In genomic region chr11:119728651-119729580, GRCh38 we compare ENCODE assay signal across 1 cellular context.
A peak's percentile ranks its signal among the peaks of the same experiment; 100 is the strongest.
TF ChIP-seq lines count a peak whose summit lies in the region.

A gene with protein sequence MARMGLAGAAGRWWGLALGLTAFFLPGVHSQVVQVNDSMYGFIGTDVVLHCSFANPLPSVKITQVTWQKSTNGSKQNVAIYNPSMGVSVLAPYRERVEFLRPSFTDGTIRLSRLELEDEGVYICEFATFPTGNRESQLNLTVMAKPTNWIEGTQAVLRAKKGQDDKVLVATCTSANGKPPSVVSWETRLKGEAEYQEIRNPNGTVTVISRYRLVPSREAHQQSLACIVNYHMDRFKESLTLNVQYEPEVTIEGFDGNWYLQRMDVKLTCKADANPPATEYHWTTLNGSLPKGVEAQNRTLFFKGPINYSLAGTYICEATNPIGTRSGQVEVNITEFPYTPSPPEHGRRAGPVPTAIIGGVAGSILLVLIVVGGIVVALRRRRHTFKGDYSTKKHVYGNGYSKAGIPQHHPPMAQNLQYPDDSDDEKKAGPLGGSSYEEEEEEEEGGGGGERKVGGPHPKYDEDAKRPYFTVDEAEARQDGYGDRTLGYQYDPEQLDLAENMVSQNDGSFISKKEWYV (minus strand): TSS chr11:119729200. CDS start chr11:119728553, 647 bp downstream.

TF ChIP-seq in K562, 482 proteins besides CTCF, POLR2A, EP300 and RAD21 (continued from another document):
- TF ChIP-seq ZBTB5 (IDR thresholded peaks at IDR 0.05), result no peak
- TF ChIP-seq NFXL1 (CRISPR knock-in tag; IDR thresholded peaks at IDR 0.05), result no peak
- TF ChIP-seq TRIM28 (IDR thresholded peaks at IDR 0.05), result no peak
- TF ChIP-seq HNRNPLL (IDR thresholded peaks at IDR 0.05; ENCODE audit: low read depth, low read length, poor library complexity, severe bottlenecking), result no peak
- TF ChIP-seq ZBED1 (IDR thresholded peaks at IDR 0.05), result no peak
- TF ChIP-seq KAT8 (IDR thresholded peaks at IDR 0.05; ENCODE audit: low read depth), result no peak
- TF ChIP-seq IRF9 (tag; IDR thresholded peaks at IDR 0.05), result no peak
- TF ChIP-seq BCL6 (CRISPR knock-in tag; IDR thresholded peaks at IDR 0.05), result no peak
- TF ChIP-seq PHF21A (IDR thresholded peaks at IDR 0.05; ENCODE audit: borderline replicate concordance, low read depth), result no peak
- no peak for TF ChIP-seq CBFA2T3 (IDR thresholded peaks at IDR 0.05)
- no peak for TF ChIP-seq HIVEP1 (CRISPR knock-in tag; IDR thresholded peaks at IDR 0.05)
- TF ChIP-seq ZNF431 (CRISPR knock-in tag; IDR thresholded peaks at IDR 0.05), result no peak
- TF ChIP-seq POLR3A (IDR thresholded peaks at IDR 0.05; ENCODE audit: borderline replicate concordance, extremely low read depth, insufficient read depth, insufficient read length), result no peak
- no peak for TF ChIP-seq KHSRP (IDR thresholded peaks at IDR 0.05)
- no peak for TF ChIP-seq SRSF1 (IDR thresholded peaks at IDR 0.05; ENCODE audit: low read depth, low read length)
- peak; percentile 79 for TF ChIP-seq VEZF1 (CRISPR knock-in tag; IDR thresholded peaks at IDR 0.05)
- TF ChIP-seq ZNF583 (CRISPR knock-in tag; IDR thresholded peaks at IDR 0.05), result no peak
- TF ChIP-seq TEAD4 (IDR thresholded peaks at IDR 0.05; ENCODE audit: low read length), result no peak
- no peak for TF ChIP-seq TEAD4 (CRISPR knock-in tag; IDR thresholded peaks at IDR 0.05; ENCODE audit: borderline replicate concordance)
- TF ChIP-seq ZNF146 (CRISPR knock-in tag; IDR thresholded peaks at IDR 0.05; ENCODE audit: unreplicated experiment), result no peak
- TF ChIP-seq ZKSCAN8 (CRISPR knock-in tag; IDR thresholded peaks at IDR 0.05), result no peak
- TF ChIP-seq ZBTB17 (CRISPR knock-in tag; IDR thresholded peaks at IDR 0.05), result no peak
- no peak for TF ChIP-seq NR1H2 (CRISPR knock-in tag; IDR thresholded peaks at IDR 0.05)
- no peak for TF ChIP-seq MTA1 (IDR thresholded peaks at IDR 0.05; ENCODE audit: borderline replicate concordance)
- TF ChIP-seq ZNF518B (CRISPR knock-in tag; IDR thresholded peaks at IDR 0.05), result no peak
- no peak for TF ChIP-seq PTBP1 (IDR thresholded peaks at IDR 0.05; ENCODE audit: low read depth, low read length)
- TF ChIP-seq GTF2A2 (tag; IDR thresholded peaks at IDR 0.05), result no peak
- no peak for TF ChIP-seq ZNF507 (tag; conservative IDR thresholded peaks at IDR 0.05)
- no peak for TF ChIP-seq PHB2 (IDR thresholded peaks at IDR 0.05; ENCODE audit: low read depth)
- TF ChIP-seq E2F6 (IDR thresholded peaks at IDR 0.05; ENCODE audit: borderline replicate concordance in 1 of 2, extremely low read depth in 1 of 2, insufficient read depth in 1 of 2, insufficient read length in 1 of 2, low read depth in 1 of 2, low read length in 1 of 2, poor library complexity in 1 of 2, severe bottlenecking in 1 of 2), result peak in 1 of 2 experiments; percentile 49
- no peak for TF ChIP-seq ZNF561 (CRISPR knock-in tag; conservative IDR thresholded peaks at IDR 0.05)
- TF ChIP-seq ZNF232 (CRISPR knock-in tag; IDR thresholded peaks at IDR 0.05), result no peak
- peak; percentile 67; the same call in 1 of the 2 replicates for TF ChIP-seq ZBTB7A (IDR thresholded peaks at IDR 0.05; ENCODE audit: borderline replicate concordance, control insufficient read depth, low read depth, low read length)
- no peak for TF ChIP-seq ZNF324 (CRISPR knock-in tag; IDR thresholded peaks at IDR 0.05)
- TF ChIP-seq CXXC5 (CRISPR knock-in tag; IDR thresholded peaks at IDR 0.05), result peak; percentile 53
- TF ChIP-seq ARID4B (CRISPR knock-in tag; IDR thresholded peaks at IDR 0.05), result 0 out of 2 replicates have a peak, but pooled peaks have one; percentile 46
- no peak for TF ChIP-seq GTF2E2 (tag; IDR thresholded peaks at IDR 0.05)
- no peak for TF ChIP-seq RBBP5 (IDR thresholded peaks at IDR 0.05; ENCODE audit: borderline replicate concordance, insufficient read depth, low read length, poor library complexity, severe bottlenecking)
- no peak for TF ChIP-seq TAL1 (IDR thresholded peaks at IDR 0.05)
- no peak for TF ChIP-seq SIRT6 (IDR thresholded peaks at IDR 0.05; ENCODE audit: low read depth, low read length)
- no peak for TF ChIP-seq COPS2 (conservative IDR thresholded peaks at IDR 0.05)
- no peak for TF ChIP-seq KAT7 (CRISPR knock-in tag; IDR thresholded peaks at IDR 0.05; ENCODE audit: borderline replicate concordance)
- TF ChIP-seq CEBPG (CRISPR knock-in tag; IDR thresholded peaks at IDR 0.05), result no peak
- TF ChIP-seq CEBPG (tag; conservative IDR thresholded peaks at IDR 0.05 in 1 of 2, IDR thresholded peaks at IDR 0.05 in 1 of 2), result no peak
- no peak for TF ChIP-seq GTF2F1 (IDR thresholded peaks at IDR 0.05; ENCODE audit: low read depth, low read length)
- TF ChIP-seq, protein P1, sequence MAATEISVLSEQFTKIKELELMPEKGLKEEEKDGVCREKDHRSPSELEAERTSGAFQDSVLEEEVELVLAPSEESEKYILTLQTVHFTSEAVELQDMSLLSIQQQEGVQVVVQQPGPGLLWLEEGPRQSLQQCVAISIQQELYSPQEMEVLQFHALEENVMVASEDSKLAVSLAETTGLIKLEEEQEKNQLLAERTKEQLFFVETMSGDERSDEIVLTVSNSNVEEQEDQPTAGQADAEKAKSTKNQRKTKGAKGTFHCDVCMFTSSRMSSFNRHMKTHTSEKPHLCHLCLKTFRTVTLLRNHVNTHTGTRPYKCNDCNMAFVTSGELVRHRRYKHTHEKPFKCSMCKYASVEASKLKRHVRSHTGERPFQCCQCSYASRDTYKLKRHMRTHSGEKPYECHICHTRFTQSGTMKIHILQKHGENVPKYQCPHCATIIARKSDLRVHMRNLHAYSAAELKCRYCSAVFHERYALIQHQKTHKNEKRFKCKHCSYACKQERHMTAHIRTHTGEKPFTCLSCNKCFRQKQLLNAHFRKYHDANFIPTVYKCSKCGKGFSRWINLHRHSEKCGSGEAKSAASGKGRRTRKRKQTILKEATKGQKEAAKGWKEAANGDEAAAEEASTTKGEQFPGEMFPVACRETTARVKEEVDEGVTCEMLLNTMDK (IDR thresholded peaks at IDR 0.05; ENCODE audit: borderline replicate concordance, insufficient read depth, low read depth, low read length, poor library complexity, severe bottlenecking), result peak; percentile 70
- no peak for TF ChIP-seq TBP (optimal IDR thresholded peaks at IDR 0.05; ENCODE audit: low read depth, low read length)
- peak; percentile 58; the same call in 1 of the 2 replicates for TF ChIP-seq SMAD4 (CRISPR knock-in tag; conservative IDR thresholded peaks at IDR 0.05)
- TF ChIP-seq, protein P2, sequence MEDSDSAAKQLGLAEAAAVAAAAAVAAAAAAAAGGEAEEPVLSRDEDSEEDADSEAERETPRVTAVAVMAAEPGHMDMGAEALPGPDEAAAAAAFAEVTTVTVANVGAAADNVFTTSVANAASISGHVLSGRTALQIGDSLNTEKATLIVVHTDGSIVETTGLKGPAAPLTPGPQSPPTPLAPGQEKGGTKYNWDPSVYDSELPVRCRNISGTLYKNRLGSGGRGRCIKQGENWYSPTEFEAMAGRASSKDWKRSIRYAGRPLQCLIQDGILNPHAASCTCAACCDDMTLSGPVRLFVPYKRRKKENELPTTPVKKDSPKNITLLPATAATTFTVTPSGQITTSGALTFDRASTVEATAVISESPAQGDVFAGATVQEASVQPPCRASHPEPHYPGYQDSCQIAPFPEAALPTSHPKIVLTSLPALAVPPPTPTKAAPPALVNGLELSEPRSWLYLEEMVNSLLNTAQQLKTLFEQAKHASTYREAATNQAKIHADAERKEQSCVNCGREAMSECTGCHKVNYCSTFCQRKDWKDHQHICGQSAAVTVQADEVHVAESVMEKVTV (CRISPR knock-in tag; IDR thresholded peaks at IDR 0.05), result peak; percentile 54
- no peak for TF ChIP-seq MBD2 (IDR thresholded peaks at IDR 0.05; ENCODE audit: borderline replicate concordance, low read depth)
- TF ChIP-seq CBX8 (IDR thresholded peaks at IDR 0.05; ENCODE audit: borderline replicate concordance, extremely low read depth, low read depth, low read length, poor library complexity, severe bottlenecking), result no peak
- TF ChIP-seq CBX1 (IDR thresholded peaks at IDR 0.05; ENCODE audit: low read depth), result no peak
- no peak for TF ChIP-seq CHD2 (IDR thresholded peaks at IDR 0.05; ENCODE audit: low read depth, low read length)
